In genomic region chr14:22599349-22599748, GRCh38 we compare ENCODE assay signal across 8 cellular contexts. TPM values are rescaled to one million over a fixed set of nuclear protein-coding genes. Genes with fewer than 3 reads are reported as not detected.
DNase-seq lines count a peak whose midpoint lies in the region; ATAC-seq and TF ChIP-seq lines count a peak whose summit lies in the region.

No MANE protein-coding gene starts in this region.

- DNase-seq in CD4-positive, CD25-positive, alpha-beta regulatory T cell: no peak
- DNase-seq in RWPE1 (ENCODE audit: low spot score) (no peak), epithelial cell of proximal tubule (ENCODE audit: low read depth) (no peak), osteocyte (ENCODE audit: extremely low spot score, unreplicated experiment) (no peak), DMS53 (lab: John Stamatoyannopoulos, UW) (no peak), HCEC 1CT (no peak), midbrain (lab: John Stamatoyannopoulos, UW) (no peak)

- peak overlapping the region in 2 of 3 donors; percentile 36 to 93 for H3K27ac Mint-ChIP-seq in CD4-positive, CD25-positive, alpha-beta regulatory T cell
- H3K27ac Mint-ChIP-seq in osteocyte (ENCODE audit: unreplicated experiment): peak overlapping the region; percentile 97

- peaks cover 16% of the 10 kb centered on the region for H3K4me1 ChIP-seq in CD4-positive, CD25-positive, alpha-beta regulatory T cell (ENCODE audit: control insufficient read depth, insufficient read depth, low read length, poor library complexity, severe bottlenecking)

- no peaks in the 10 kb centered on the region for H3K9me3 ChIP-seq in CD4-positive, CD25-positive, alpha-beta regulatory T cell (ENCODE audit: control insufficient read depth in 2 of 2, low read length in 2 of 2)

- H3K27me3 Mint-ChIP-seq in CD4-positive, CD25-positive, alpha-beta regulatory T cell: peaks cover 22% of the 10 kb centered on the region
- H3K27me3 Mint-ChIP-seq in osteocyte (ENCODE audit: unreplicated experiment): peaks cover 12% of the 10 kb centered on the region

- H3K4me1 Mint-ChIP-seq in CD4-positive, CD25-positive, alpha-beta regulatory T cell: peaks cover 8 to 40% (median 30%) of the 10 kb centered on the region in 4 donors
- peaks cover 34% of the 10 kb centered on the region for H3K4me1 Mint-ChIP-seq in osteocyte (ENCODE audit: unreplicated experiment)

- no peak overlapping the region for H3K27ac ChIP-seq in CD4-positive, CD25-positive, alpha-beta regulatory T cell (ENCODE audit: insufficient read depth, low read length, poor library complexity, severe bottlenecking)
- peak overlapping the region; percentile 93 for H3K27ac ChIP-seq in RWPE1

- H3K36me3 ChIP-seq in CD4-positive, CD25-positive, alpha-beta regulatory T cell (ENCODE audit: control insufficient read depth, insufficient read depth, low read length): peaks cover 18% of the 10 kb centered on the region

- peak overlapping the region; percentile 92 to 99 (median 96) for H3K4me3 Mint-ChIP-seq in CD4-positive, CD25-positive, alpha-beta regulatory T cell
- peak overlapping the region; percentile 98 for H3K4me3 Mint-ChIP-seq in osteocyte (ENCODE audit: unreplicated experiment)

- no peak for ATAC-seq in CD4-positive, CD25-positive, alpha-beta regulatory T cell (ENCODE audit: low read depth in 2 of 2)
- no peak for ATAC-seq in HG03521 (IDR thresholded peaks at IDR 0.05; ENCODE audit: unreplicated experiment)

- peaks cover 29% of the 10 kb centered on the region for H3K36me3 Mint-ChIP-seq in CD4-positive, CD25-positive, alpha-beta regulatory T cell
- peaks cover 25% of the 10 kb centered on the region for H3K36me3 Mint-ChIP-seq in osteocyte (ENCODE audit: unreplicated experiment)

- CTCF ChIA-PET in RWPE1 (lab: Yijun Ruan, JAX): interaction anchor here (0.5 to 1.8 kb wide), 8 partner anchors 8 to 581 kb away, joined by 3 to 7 read pairs (median 5); partner anchors contain the start of gene DAD1

- peak overlapping the region; percentile 92 for H3K4me3 ChIP-seq in CD4-positive, CD25-positive, alpha-beta regulatory T cell (ENCODE audit: low read depth, low read length)
- peak overlapping the region; percentile 93 for H3K4me3 ChIP-seq in epithelial cell of proximal tubule (ENCODE audit: low read depth, low read length)

- H3K27me3 ChIP-seq in CD4-positive, CD25-positive, alpha-beta regulatory T cell (ENCODE audit: control insufficient read depth, insufficient read depth, low read length): peaks cover 10% of the 10 kb centered on the region

- POLR2A ChIA-PET in RWPE1 (lab: Yijun Ruan, JAX; ENCODE audit: low non-redundant PET): interaction anchor here (0.6 kb wide), 1 partner anchor 41 kb away, joined by 5 read pairs; no protein-coding TSS in a partner anchor

- TF ChIP-seq CTCF in RWPE1 (conservative IDR thresholded peaks at IDR 0.05; ENCODE audit: low read depth): no peak
- TF ChIP-seq CTCF in epithelial cell of proximal tubule (conservative IDR thresholded peaks at IDR 0.05; ENCODE audit: low read depth, low read length): no peak
- TF ChIP-seq CTCF in osteocyte (IDR thresholded peaks at IDR 0.05): no peak

- peaks cover 0 to 3% (median 0%) of the 10 kb centered on the region in 7 donors for H3K9me3 Mint-ChIP-seq in CD4-positive, CD25-positive, alpha-beta regulatory T cell
- no peaks in the 10 kb centered on the region for H3K9me3 Mint-ChIP-seq in osteocyte (ENCODE audit: unreplicated experiment)

RNA-seq across cellular contexts. Expression of gene ABHD4, which starts 1.2 kb away (rescaled TPM):
- total RNA-seq in CD4-positive, CD25-positive, alpha-beta regulatory T cell: 10.1 TPM
- 10 to 100 TPM; 10.2 to 13.4 (median 11.1) TPM for polyA plus RNA-seq in CD4-positive, CD25-positive, alpha-beta regulatory T cell
- 10.3 and 10.7 TPM in 2 replicates for total RNA-seq in epithelial cell of proximal tubule
- 74.1 and 87.3 TPM in 2 replicates for total RNA-seq in osteocyte

RNA-seq across cellular contexts. Expression of gene DAD1, which starts 10.3 kb away (rescaled TPM):
- 81.8 TPM for total RNA-seq in CD4-positive, CD25-positive, alpha-beta regulatory T cell
- polyA plus RNA-seq in CD4-positive, CD25-positive, alpha-beta regulatory T cell: 100 to 1,000 TPM; 630 to 720 (median 697) TPM
- total RNA-seq in epithelial cell of proximal tubule (330 and 389 TPM in 2 replicates), osteocyte (220 and 223 TPM in 2 replicates)

RNA-seq across cellular contexts. Expression of gene OR6J1, which starts 44.8 kb away (rescaled TPM):
- not detected for total RNA-seq in CD4-positive, CD25-positive, alpha-beta regulatory T cell
- polyA plus RNA-seq in CD4-positive, CD25-positive, alpha-beta regulatory T cell: not detected
- not detected in 2 replicates for total RNA-seq in epithelial cell of proximal tubule
- total RNA-seq in osteocyte: not detected in 2 replicates
